In genomic region chr3:192897005-192897404, GRCh38 we compare ENCODE assay signal across 1 cellular context.
TF ChIP-seq lines count a peak whose summit lies in the region.

No MANE protein-coding gene starts in this region.

TF ChIP-seq in HepG2, 621 proteins besides CTCF, POLR2A, EP300 and RAD21 (continued from another document and continues in another):
- TF ChIP-seq UBTF (CRISPR knock-in tag; IDR thresholded peaks at IDR 0.05) = no peak
- TF ChIP-seq ZNF557 (CRISPR knock-in tag; IDR thresholded peaks at IDR 0.05) = no peak
- TF ChIP-seq HNF4A (CRISPR knock-in tag; IDR thresholded peaks at IDR 0.05) = peak; percentile 71
- no peak for TF ChIP-seq SMARCC2 (IDR thresholded peaks at IDR 0.05)
- no peak for TF ChIP-seq ZMYM4 (CRISPR knock-in tag; IDR thresholded peaks at IDR 0.05)
- no peak for TF ChIP-seq ZBTB46 (CRISPR knock-in tag; IDR thresholded peaks at IDR 0.05; ENCODE audit: borderline replicate concordance)
- TF ChIP-seq PBX2 (CRISPR knock-in tag; IDR thresholded peaks at IDR 0.05) = no peak
- TF ChIP-seq ZNF770 (CRISPR knock-in tag; IDR thresholded peaks at IDR 0.05) = peak; percentile 22; the same call in 1 of the 2 replicates
- no peak for TF ChIP-seq PBX3 (CRISPR knock-in tag; IDR thresholded peaks at IDR 0.05; ENCODE audit: borderline replicate concordance)
- TF ChIP-seq CREB1 (IDR thresholded peaks at IDR 0.05) = no peak
- TF ChIP-seq CREB1 (CRISPR knock-in tag; IDR thresholded peaks at IDR 0.05) = no peak
- TF ChIP-seq ZNF543 (CRISPR knock-in tag; IDR thresholded peaks at IDR 0.05) = no peak
- TF ChIP-seq REL (CRISPR knock-in tag; conservative IDR thresholded peaks at IDR 0.05) = no peak
- TF ChIP-seq ZNF704 (CRISPR knock-in tag; IDR thresholded peaks at IDR 0.05; ENCODE audit: borderline replicate concordance) = no peak
- TF ChIP-seq, protein P1, sequence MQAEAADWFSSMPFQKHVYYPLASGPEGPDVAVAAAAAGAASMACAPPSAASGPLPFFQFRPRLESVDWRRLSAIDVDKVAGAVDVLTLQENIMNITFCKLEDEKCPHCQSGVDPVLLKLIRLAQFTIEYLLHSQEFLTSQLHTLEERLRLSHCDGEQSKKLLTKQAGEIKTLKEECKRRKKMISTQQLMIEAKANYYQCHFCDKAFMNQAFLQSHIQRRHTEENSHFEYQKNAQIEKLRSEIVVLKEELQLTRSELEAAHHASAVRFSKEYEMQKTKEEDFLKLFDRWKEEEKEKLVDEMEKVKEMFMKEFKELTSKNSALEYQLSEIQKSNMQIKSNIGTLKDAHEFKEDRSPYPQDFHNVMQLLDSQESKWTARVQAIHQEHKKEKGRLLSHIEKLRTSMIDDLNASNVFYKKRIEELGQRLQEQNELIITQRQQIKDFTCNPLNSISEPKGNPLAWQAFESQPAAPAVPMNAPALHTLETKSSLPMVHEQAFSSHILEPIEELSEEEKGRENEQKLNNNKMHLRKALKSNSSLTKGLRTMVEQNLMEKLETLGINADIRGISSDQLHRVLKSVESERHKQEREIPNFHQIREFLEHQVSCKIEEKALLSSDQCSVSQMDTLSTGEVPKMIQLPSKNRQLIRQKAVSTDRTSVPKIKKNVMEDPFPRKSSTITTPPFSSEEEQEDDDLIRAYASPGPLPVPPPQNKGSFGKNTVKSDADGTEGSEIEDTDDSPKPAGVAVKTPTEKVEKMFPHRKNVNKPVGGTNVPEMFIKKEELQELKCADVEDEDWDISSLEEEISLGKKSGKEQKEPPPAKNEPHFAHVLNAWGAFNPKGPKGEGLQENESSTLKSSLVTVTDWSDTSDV (CRISPR knock-in tag; IDR thresholded peaks at IDR 0.05) = no peak
- TF ChIP-seq, protein P2, sequence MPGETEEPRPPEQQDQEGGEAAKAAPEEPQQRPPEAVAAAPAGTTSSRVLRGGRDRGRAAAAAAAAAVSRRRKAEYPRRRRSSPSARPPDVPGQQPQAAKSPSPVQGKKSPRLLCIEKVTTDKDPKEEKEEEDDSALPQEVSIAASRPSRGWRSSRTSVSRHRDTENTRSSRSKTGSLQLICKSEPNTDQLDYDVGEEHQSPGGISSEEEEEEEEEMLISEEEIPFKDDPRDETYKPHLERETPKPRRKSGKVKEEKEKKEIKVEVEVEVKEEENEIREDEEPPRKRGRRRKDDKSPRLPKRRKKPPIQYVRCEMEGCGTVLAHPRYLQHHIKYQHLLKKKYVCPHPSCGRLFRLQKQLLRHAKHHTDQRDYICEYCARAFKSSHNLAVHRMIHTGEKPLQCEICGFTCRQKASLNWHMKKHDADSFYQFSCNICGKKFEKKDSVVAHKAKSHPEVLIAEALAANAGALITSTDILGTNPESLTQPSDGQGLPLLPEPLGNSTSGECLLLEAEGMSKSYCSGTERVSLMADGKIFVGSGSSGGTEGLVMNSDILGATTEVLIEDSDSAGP (CRISPR knock-in tag; IDR thresholded peaks at IDR 0.05; ENCODE audit: borderline replicate concordance) = no peak
- TF ChIP-seq, protein P3, sequence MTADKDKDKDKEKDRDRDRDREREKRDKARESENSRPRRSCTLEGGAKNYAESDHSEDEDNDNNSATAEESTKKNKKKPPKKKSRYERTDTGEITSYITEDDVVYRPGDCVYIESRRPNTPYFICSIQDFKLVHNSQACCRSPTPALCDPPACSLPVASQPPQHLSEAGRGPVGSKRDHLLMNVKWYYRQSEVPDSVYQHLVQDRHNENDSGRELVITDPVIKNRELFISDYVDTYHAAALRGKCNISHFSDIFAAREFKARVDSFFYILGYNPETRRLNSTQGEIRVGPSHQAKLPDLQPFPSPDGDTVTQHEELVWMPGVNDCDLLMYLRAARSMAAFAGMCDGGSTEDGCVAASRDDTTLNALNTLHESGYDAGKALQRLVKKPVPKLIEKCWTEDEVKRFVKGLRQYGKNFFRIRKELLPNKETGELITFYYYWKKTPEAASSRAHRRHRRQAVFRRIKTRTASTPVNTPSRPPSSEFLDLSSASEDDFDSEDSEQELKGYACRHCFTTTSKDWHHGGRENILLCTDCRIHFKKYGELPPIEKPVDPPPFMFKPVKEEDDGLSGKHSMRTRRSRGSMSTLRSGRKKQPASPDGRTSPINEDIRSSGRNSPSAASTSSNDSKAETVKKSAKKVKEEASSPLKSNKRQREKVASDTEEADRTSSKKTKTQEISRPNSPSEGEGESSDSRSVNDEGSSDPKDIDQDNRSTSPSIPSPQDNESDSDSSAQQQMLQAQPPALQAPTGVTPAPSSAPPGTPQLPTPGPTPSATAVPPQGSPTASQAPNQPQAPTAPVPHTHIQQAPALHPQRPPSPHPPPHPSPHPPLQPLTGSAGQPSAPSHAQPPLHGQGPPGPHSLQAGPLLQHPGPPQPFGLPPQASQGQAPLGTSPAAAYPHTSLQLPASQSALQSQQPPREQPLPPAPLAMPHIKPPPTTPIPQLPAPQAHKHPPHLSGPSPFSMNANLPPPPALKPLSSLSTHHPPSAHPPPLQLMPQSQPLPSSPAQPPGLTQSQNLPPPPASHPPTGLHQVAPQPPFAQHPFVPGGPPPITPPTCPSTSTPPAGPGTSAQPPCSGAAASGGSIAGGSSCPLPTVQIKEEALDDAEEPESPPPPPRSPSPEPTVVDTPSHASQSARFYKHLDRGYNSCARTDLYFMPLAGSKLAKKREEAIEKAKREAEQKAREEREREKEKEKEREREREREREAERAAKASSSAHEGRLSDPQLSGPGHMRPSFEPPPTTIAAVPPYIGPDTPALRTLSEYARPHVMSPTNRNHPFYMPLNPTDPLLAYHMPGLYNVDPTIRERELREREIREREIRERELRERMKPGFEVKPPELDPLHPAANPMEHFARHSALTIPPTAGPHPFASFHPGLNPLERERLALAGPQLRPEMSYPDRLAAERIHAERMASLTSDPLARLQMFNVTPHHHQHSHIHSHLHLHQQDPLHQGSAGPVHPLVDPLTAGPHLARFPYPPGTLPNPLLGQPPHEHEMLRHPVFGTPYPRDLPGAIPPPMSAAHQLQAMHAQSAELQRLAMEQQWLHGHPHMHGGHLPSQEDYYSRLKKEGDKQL (CRISPR knock-in tag; IDR thresholded peaks at IDR 0.05; ENCODE audit: low read depth) = no peak
- no peak for TF ChIP-seq ZNF720 (CRISPR knock-in tag; IDR thresholded peaks at IDR 0.05)
- TF ChIP-seq MAZ (IDR thresholded peaks at IDR 0.05; ENCODE audit: borderline replicate concordance, low read depth, low read length) = no peak
- TF ChIP-seq MAZ (CRISPR knock-in tag; IDR thresholded peaks at IDR 0.05; ENCODE audit: low read depth) = no peak
- 0 out of 2 replicates have a peak, but pooled peaks have one; percentile 44 for TF ChIP-seq RFX5 (IDR thresholded peaks at IDR 0.05; ENCODE audit: low read depth, low read length)
- peak; percentile 65; the same call in 1 of the 2 replicates for TF ChIP-seq KLF6 (CRISPR knock-in tag; IDR thresholded peaks at IDR 0.05)
- no peak for TF ChIP-seq RORA (CRISPR knock-in tag; IDR thresholded peaks at IDR 0.05)
- TF ChIP-seq ZNF839 (CRISPR knock-in tag; IDR thresholded peaks at IDR 0.05; ENCODE audit: borderline replicate concordance) = no peak
- TF ChIP-seq ZNF274 (CRISPR knock-in tag; IDR thresholded peaks at IDR 0.05) = no peak
- TF ChIP-seq KLF9 (CRISPR knock-in tag; IDR thresholded peaks at IDR 0.05; ENCODE audit: low read depth) = no peak
- no peak for TF ChIP-seq ZNF468 (CRISPR knock-in tag; IDR thresholded peaks at IDR 0.05)
- TF ChIP-seq NBN (conservative IDR thresholded peaks at IDR 0.05) = no peak
- TF ChIP-seq TBX2 (CRISPR knock-in tag; IDR thresholded peaks at IDR 0.05; ENCODE audit: borderline replicate concordance) = no peak
- TF ChIP-seq ZIK1 (CRISPR knock-in tag; IDR thresholded peaks at IDR 0.05; ENCODE audit: borderline replicate concordance, low read depth) = no peak
- TF ChIP-seq TCF7 (IDR thresholded peaks at IDR 0.05; ENCODE audit: low read depth) = 0 out of 2 replicates have a peak, but pooled peaks have one; percentile 21
- no peak for TF ChIP-seq ARNT2 (CRISPR knock-in tag; IDR thresholded peaks at IDR 0.05; ENCODE audit: low read depth)
- peak; percentile 60; the same call in 1 of the 2 replicates for TF ChIP-seq NR2C2 (CRISPR knock-in tag; IDR thresholded peaks at IDR 0.05; ENCODE audit: borderline replicate concordance)
- TF ChIP-seq ZNF530 (CRISPR knock-in tag; IDR thresholded peaks at IDR 0.05; ENCODE audit: low read depth) = no peak
- TF ChIP-seq ZNF549 (CRISPR knock-in tag; IDR thresholded peaks at IDR 0.05) = no peak
- no peak for TF ChIP-seq ZNF629 (CRISPR knock-in tag; conservative IDR thresholded peaks at IDR 0.05)
- TF ChIP-seq, protein P4, sequence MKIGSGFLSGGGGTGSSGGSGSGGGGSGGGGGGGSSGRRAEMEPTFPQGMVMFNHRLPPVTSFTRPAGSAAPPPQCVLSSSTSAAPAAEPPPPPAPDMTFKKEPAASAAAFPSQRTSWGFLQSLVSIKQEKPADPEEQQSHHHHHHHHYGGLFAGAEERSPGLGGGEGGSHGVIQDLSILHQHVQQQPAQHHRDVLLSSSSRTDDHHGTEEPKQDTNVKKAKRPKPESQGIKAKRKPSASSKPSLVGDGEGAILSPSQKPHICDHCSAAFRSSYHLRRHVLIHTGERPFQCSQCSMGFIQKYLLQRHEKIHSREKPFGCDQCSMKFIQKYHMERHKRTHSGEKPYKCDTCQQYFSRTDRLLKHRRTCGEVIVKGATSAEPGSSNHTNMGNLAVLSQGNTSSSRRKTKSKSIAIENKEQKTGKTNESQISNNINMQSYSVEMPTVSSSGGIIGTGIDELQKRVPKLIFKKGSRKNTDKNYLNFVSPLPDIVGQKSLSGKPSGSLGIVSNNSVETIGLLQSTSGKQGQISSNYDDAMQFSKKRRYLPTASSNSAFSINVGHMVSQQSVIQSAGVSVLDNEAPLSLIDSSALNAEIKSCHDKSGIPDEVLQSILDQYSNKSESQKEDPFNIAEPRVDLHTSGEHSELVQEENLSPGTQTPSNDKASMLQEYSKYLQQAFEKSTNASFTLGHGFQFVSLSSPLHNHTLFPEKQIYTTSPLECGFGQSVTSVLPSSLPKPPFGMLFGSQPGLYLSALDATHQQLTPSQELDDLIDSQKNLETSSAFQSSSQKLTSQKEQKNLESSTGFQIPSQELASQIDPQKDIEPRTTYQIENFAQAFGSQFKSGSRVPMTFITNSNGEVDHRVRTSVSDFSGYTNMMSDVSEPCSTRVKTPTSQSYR (CRISPR knock-in tag; IDR thresholded peaks at IDR 0.05; ENCODE audit: borderline replicate concordance) = 0 out of 2 replicates have a peak, but pooled peaks have one; percentile 6
